ENCODE assay signal across 8 cellular contexts in genomic region chr1:86833461-86834215, GRCh38.
DNase-seq lines count a peak whose midpoint lies in the region; ATAC-seq and FAIRE-seq lines count a peak whose summit lies in the region.

No MANE protein-coding gene starts in this region.

- FAIRE-seq in TTC549 (lab: Jason Lieb, UNC) = peak; percentile 84

- H3K36me3 Mint-ChIP-seq in immature natural killer cell = no peaks in the 10 kb centered on the region

- peak; percentile 90 for ATAC-seq in HG02885 (IDR thresholded peaks at IDR 0.05; ENCODE audit: poor library complexity, unreplicated experiment)

- no peak overlapping the region for H3K27ac Mint-ChIP-seq in immature natural killer cell

- peaks cover 0 to 1% (median 0%) of the 10 kb centered on the region in 3 donors for H3K27me3 Mint-ChIP-seq in immature natural killer cell (ENCODE audit: low read depth in 3 of 3)

- H3K4me3 Mint-ChIP-seq in immature natural killer cell = no peak overlapping the region

- H3K9me3 Mint-ChIP-seq in immature natural killer cell = no peaks in the 10 kb centered on the region

- H3K4me1 Mint-ChIP-seq in immature natural killer cell = peaks cover 0 to 2% of the 10 kb centered on the region in 2 donors

- DNase-seq in activated gamma-delta T cell treated with Interleukin-2 at 50 U/mL for 16 hours (peak; percentile 47), activated gamma-delta T cell (lab: John Stamatoyannopoulos, UW) (no peak), NCI-H2107 (lab: John Stamatoyannopoulos, UW) (peak; percentile 74), brain pericyte (ENCODE audit: low read depth, low spot score) (peak; percentile 37), immature natural killer cell (peak; percentile 35 to 52 (median 42))
- DNase-seq in stimulated activated CD4-positive, alpha-beta T cell treated with anti-CD3 and anti-CD28 coated beads, Interleukin-12 subunit alpha, Interleukin-12 subunit beta, amount 100 ng/mL, for 48 hours (ENCODE audit: low read depth in 2 of 3, low spot score in 1 of 3) = peak; percentile 18 to 57 (median 21)
